Comparison of ENCODE assay signal across 8 cellular contexts in the genomic region with DNA sequence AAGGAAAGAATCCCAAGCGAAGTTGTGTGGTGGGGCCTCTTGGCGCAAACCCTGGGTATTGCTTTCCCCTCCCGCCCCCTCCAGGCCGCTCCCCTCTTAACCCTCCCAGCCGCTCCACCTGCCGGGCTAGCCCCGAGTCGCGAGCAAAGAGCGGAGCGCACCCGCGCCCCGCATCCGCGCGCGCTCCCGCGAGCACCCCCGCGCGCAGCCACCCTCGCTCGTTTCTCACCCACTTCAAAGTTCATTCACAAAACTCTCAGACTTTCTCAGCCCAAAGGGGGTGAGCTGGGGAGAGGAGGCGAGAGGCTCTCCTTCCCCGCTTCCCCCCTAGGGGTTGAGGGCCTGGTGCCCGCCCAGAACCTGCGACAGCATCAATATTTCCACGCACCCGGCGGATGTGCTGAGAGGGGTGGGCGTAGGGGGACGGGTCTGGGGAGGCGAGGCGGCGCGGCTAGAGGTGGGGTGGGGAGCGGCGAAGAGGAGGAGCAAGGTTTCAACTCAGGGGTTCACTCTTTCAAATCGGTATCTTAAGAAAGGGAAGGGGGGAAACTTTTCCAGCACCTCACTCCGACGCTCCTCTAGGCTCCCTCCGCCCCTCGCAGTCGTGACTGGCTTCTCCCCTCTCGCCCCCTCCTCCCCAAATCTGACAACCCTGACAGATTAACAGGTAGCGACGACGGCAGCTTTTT.
DNase-seq lines count a peak whose midpoint lies in the region; ATAC-seq and TF ChIP-seq lines count a peak whose summit lies in the region.

No MANE protein-coding gene starts in this region.

- no peak for TF ChIP-seq CTCF in GM13977 (IDR thresholded peaks at IDR 0.05; ENCODE audit: extremely low read depth, insufficient read depth, missing control alignments)

- in situ Hi-C loops in GM13977 (cut with MboI; ENCODE audit: low pct_unique_long_range_greater_than_20kb, low sequenced_read_pairs, unreplicated experiment): no loop called here

- H3K27ac ChIP-seq in duodenal mucosa (ENCODE audit: low read depth, low read length): peak overlapping the region; percentile 88

- peaks cover 3 to 10% of the 10 kb centered on the region in 2 donors for H3K4me1 ChIP-seq in duodenal mucosa (ENCODE audit: control insufficient read depth in 1 of 2, insufficient read depth in 2 of 2, low read length in 2 of 2)

- ATAC-seq in GM19397 (IDR thresholded peaks at IDR 0.05; ENCODE audit: unreplicated experiment): no peak
- no peak for ATAC-seq in HG02588 (IDR thresholded peaks at IDR 0.05; ENCODE audit: unreplicated experiment)

- peak overlapping the region; percentile 84 for H3K9ac ChIP-seq in duodenal mucosa (ENCODE audit: low read depth in 1 of 2, low read length in 2 of 2)

- H3K36me3 ChIP-seq in duodenal mucosa (ENCODE audit: control insufficient read depth in 1 of 2, insufficient read depth in 2 of 2, low read length in 2 of 2): no peaks in the 10 kb centered on the region

- H3K4me3 ChIP-seq in duodenal mucosa (ENCODE audit: low read depth in 1 of 2, low read length in 2 of 2): peak overlapping the region; percentile 90 to 97

- DNase-seq in GM13977 (ENCODE audit: low spot score) (peak; percentile 66), NCI-H345 treated with DMSO at 0.1 percent for 48 hours (lab: John Stamatoyannopoulos, UW; ENCODE audit: unreplicated experiment) (peak; percentile 67), medulla oblongata (ENCODE audit: extremely low spot score) (peak; percentile 76)
- DNase-seq in activated CD4-positive, alpha-beta T cell treated with anti-CD3 and anti-CD28 coated beads, Interleukin-2, amount 50 U/mL, for 48 hours: peak; percentile 57 to 67
- DNase-seq in stimulated activated CD4-positive, alpha-beta T cell treated with anti-CD3 and anti-CD28 coated beads, TNF-alpha, amount 100 ng/mL, for 48 hours (ENCODE audit: low read depth in 3 of 3): peak in 2 of 3 donors; percentile 53

- H3K9me3 ChIP-seq in duodenal mucosa (ENCODE audit: control insufficient read depth in 1 of 2, low read length in 2 of 2): no peaks in the 10 kb centered on the region

- no peaks in the 10 kb centered on the region for H3K27me3 ChIP-seq in duodenal mucosa (ENCODE audit: control insufficient read depth in 1 of 2, insufficient read depth in 2 of 2, low read length in 2 of 2)
